In the genomic region with DNA sequence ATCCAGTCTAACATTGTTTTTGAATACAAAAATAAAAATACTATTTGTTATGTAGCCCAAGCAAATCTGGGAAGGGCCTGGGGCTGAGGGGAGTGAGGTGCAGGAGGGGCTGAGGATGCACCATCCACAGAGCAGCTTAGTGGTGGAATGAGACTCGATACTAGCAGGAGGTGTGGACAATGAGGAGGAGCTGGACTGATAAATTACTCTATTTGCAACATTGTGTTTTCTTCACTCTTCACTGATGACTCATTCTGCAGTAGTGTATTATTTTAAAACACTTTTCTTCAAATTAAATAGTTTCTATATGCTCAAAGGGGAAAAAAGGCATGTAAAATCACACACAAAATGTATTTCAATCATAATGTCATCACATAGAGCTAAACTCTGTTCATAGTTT, we compare ENCODE assay signal across 1 cellular context.
TF ChIP-seq lines count a peak whose summit lies in the region.

No MANE protein-coding gene starts in this region.

TF ChIP-seq in GM23338, 12 proteins besides CTCF, POLR2A, EP300 and RAD21 (continued from another document):
- TF ChIP-seq, protein P1, sequence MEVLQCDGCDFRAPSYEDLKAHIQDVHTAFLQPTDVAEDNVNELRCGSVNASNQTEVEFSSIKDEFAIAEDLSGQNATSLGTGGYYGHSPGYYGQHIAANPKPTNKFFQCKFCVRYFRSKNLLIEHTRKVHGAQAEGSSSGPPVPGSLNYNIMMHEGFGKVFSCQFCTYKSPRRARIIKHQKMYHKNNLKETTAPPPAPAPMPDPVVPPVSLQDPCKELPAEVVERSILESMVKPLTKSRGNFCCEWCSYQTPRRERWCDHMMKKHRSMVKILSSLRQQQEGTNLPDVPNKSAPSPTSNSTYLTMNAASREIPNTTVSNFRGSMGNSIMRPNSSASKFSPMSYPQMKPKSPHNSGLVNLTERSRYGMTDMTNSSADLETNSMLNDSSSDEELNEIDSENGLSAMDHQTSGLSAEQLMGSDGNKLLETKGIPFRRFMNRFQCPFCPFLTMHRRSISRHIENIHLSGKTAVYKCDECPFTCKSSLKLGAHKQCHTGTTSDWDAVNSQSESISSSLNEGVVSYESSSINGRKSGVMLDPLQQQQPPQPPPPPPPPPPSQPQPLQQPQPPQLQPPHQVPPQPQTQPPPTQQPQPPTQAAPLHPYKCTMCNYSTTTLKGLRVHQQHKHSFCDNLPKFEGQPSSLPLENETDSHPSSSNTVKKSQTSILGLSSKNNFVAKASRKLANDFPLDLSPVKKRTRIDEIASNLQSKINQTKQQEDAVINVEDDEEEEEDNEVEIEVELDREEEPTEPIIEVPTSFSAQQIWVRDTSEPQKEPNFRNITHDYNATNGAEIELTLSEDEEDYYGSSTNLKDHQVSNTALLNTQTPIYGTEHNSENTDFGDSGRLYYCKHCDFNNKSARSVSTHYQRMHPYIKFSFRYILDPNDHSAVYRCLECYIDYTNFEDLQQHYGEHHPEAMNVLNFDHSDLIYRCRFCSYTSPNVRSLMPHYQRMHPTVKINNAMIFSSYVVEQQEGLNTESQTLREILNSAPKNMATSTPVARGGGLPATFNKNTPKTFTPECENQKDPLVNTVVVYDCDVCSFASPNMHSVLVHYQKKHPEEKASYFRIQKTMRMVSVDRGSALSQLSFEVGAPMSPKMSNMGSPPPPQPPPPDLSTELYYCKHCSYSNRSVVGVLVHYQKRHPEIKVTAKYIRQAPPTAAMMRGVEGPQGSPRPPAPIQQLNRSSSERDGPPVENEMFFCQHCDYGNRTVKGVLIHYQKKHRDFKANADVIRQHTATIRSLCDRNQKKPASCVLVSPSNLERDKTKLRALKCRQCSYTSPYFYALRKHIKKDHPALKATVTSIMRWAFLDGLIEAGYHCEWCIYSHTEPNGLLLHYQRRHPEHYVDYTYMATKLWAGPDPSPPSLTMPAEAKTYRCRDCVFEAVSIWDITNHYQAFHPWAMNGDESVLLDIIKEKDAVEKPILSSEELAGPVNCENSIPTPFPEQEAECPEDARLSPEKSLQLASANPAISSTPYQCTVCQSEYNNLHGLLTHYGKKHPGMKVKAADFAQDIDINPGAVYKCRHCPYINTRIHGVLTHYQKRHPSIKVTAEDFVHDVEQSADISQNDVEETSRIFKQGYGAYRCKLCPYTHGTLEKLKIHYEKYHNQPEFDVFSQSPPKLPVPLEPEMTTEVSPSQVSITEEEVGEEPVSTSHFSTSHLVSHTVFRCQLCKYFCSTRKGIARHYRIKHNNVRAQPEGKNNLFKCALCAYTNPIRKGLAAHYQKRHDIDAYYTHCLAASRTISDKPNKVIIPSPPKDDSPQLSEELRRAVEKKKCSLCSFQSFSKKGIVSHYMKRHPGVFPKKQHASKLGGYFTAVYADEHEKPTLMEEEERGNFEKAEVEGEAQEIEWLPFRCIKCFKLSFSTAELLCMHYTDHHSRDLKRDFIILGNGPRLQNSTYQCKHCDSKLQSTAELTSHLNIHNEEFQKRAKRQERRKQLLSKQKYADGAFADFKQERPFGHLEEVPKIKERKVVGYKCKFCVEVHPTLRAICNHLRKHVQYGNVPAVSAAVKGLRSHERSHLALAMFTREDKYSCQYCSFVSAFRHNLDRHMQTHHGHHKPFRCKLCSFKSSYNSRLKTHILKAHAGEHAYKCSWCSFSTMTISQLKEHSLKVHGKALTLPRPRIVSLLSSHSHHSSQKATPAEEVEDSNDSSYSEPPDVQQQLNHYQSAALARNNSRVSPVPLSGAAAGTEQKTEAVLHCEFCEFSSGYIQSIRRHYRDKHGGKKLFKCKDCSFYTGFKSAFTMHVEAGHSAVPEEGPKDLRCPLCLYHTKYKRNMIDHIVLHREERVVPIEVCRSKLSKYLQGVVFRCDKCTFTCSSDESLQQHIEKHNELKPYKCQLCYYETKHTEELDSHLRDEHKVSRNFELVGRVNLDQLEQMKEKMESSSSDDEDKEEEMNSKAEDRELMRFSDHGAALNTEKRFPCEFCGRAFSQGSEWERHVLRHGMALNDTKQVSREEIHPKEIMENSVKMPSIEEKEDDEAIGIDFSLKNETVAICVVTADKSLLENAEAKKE (CRISPR knock-in tag; IDR thresholded peaks at IDR 0.05): no peak
